ENCODE assay signal across 8 cellular contexts in genomic region chr10:104122273-104123107, GRCh38.
DNase-seq lines count a peak whose midpoint lies in the region; ATAC-seq and TF ChIP-seq lines count a peak whose summit lies in the region.

No MANE protein-coding gene starts in this region.

- H3K36me3 ChIP-seq in subcutaneous abdominal adipose tissue (ENCODE audit: control insufficient read depth in 5 of 5, insufficient read depth in 5 of 5, low read length in 5 of 5): peaks cover 0 to 5% (median 0%) of the 10 kb centered on the region in 5 donors

- H3K9ac ChIP-seq in subcutaneous abdominal adipose tissue (ENCODE audit: low read length in 5 of 5): peak overlapping the region; percentile 57 to 93 (median 81)

- ATAC-seq in GM19043 (IDR thresholded peaks at IDR 0.05; ENCODE audit: low read depth, unreplicated experiment): peak; percentile 1

- peak overlapping the region; percentile 100 for H3K27ac ChIP-seq in subcutaneous abdominal adipose tissue (ENCODE audit: low read depth, low read length)

- no peaks in the 10 kb centered on the region for H3K9me3 ChIP-seq in subcutaneous abdominal adipose tissue (ENCODE audit: control insufficient read depth in 5 of 5, low read length in 5 of 5)

- DNase-seq in AG10803 (ENCODE audit: low read depth) (peak; percentile 15), LNCaP clone FGC (ENCODE audit: low read depth) (no peak), astrocyte of the spinal cord (ENCODE audit: low read depth, low spot score) (peak; percentile 28), inferior parietal cortex (ENCODE audit: extremely low spot score) (peak; percentile 55), GOT3 (lab: John Stamatoyannopoulos, UW) (no peak)
- DNase-seq in stimulated activated CD4-positive, alpha-beta T cell treated with anti-CD3 and anti-CD28 coated beads, Interleukin-2, amount 100 ng/mL, for 24 hours: no peak

- H3K27me3 ChIP-seq in subcutaneous abdominal adipose tissue (ENCODE audit: control insufficient read depth in 5 of 5, insufficient read depth in 4 of 5, low read length in 5 of 5): no peaks in the 10 kb centered on the region

- H3K4me3 ChIP-seq in AG10803 (ENCODE audit: low read length) (peak overlapping the region; percentile 91), LNCaP clone FGC (ENCODE audit: low read depth, low read length) (peak overlapping the region; percentile 78), astrocyte of the spinal cord (ENCODE audit: low read depth, low read length) (peak overlapping the region; percentile 93), subcutaneous abdominal adipose tissue (ENCODE audit: low read depth in 1 of 5, low read length in 5 of 5) (peak overlapping the region; percentile 88 to 98 (median 93))

- in situ Hi-C loops in astrocyte of the spinal cord (cut with HindIII; ENCODE audit: low sequenced_read_pairs): no loop called here

- peaks cover 0 to 18% (median 12%) of the 10 kb centered on the region in 5 donors for H3K4me1 ChIP-seq in subcutaneous abdominal adipose tissue (ENCODE audit: control insufficient read depth in 5 of 5, insufficient read depth in 5 of 5, low read length in 5 of 5)

- TF ChIP-seq CTCF in AG10803 (conservative IDR thresholded peaks at IDR 0.05; ENCODE audit: low read length) (no peak), LNCaP clone FGC (IDR thresholded peaks at IDR 0.05; ENCODE audit: control insufficient read depth, extremely low read depth, insufficient read depth) (no peak), astrocyte of the spinal cord (IDR thresholded peaks at IDR 0.05; ENCODE audit: low read depth, low read length) (no peak)

Comparison
In these comparisons a context has a peak if more than half of its experiments do, and no peak if none do; other contexts are left out.
1. DNase-seq: peak in AG10803 (single experiment), astrocyte of the spinal cord (single experiment) and inferior parietal cortex (single experiment); none in LNCaP clone FGC (single experiment), stimulated activated CD4-positive, alpha-beta T cell treated with anti-CD3 and anti-CD28 coated beads, Interleukin-2, amount 100 ng/mL, for 24 hours (0 of 2) and GOT3 (single experiment).
2. Peak in every context shown above with its lines, with median percentiles within 50 percentile points of each other: H3K4me3 ChIP-seq.